In the genomic region with DNA sequence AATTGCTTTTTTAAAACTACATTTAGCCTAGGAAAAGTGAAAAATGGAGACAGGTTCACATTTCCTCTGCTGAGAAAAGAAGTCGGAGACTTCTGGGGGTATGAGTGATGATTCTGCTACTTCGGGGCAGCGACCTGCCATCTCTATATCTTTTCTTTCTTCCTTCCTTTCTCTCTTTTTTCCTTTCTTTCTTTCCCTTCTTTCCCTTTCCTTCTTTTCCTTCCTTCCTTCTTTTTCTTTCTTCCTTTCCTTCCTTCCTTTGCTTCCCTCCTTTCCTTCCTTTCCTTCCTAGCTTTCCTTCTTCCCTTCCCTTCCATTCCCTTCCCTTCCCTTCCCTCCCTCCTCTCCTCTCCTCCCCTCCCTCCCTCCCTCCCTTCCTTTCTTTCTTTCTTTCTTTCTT, we compare ENCODE assay signal across 26 cellular contexts. TPM values are rescaled to one million over a fixed set of nuclear protein-coding genes. Genes with fewer than 3 reads are reported as not detected.
DNase-seq lines count a peak whose midpoint lies in the region; ATAC-seq, FAIRE-seq and TF ChIP-seq lines count a peak whose summit lies in the region.
"Had no signal": no experiment of that assay in that cellular context is flagged by ENCODE, and none has a peak within 500 bp of the region (broad histone marks: within the 10 kb centered on the region; RNA-seq: fewer than 3 reads in every experiment).

No MANE protein-coding gene starts in this region.

- POLR2A ChIA-PET in HepG2 (lab: Yijun Ruan, JAX) (no interaction called here), K562 (lab: Yijun Ruan, JAX) (no interaction called here)

- no peak for TF ChIP-seq RAD21 in HepG2 (CRISPR knock-in tag; IDR thresholded peaks at IDR 0.05)
- no peak for TF ChIP-seq RAD21 in K562 (CRISPR knock-in tag; conservative IDR thresholded peaks at IDR 0.05 in 1 of 2, IDR thresholded peaks at IDR 0.05 in 1 of 2)

- H3K4me1 ChIP-seq in HepG2 (ENCODE audit: insufficient read depth, low read length) = peaks cover 8% of the 10 kb centered on the region
- peaks cover 0 to 4% (median 0%) of the 10 kb centered on the region in 4 donors for H3K4me1 ChIP-seq in right lobe of liver
- H3K4me1 ChIP-seq in K562 (replicated peaks in 1 of 2; ENCODE audit: control insufficient read depth in 2 of 2, insufficient read depth in 2 of 2, low read length in 2 of 2) = peaks cover 0 to 3% of the 10 kb centered on the region in 2 experiments; a peak in 2 of 5 replicates
- H3K4me1 ChIP-seq: BE2C, BLaER1 had no signal

- H4K20me1 ChIP-seq in HepG2 (ENCODE audit: insufficient read depth, low read length) = no peaks in the 10 kb centered on the region
- no peaks in the 10 kb centered on the region for H4K20me1 ChIP-seq in K562 (replicated peaks; ENCODE audit: control insufficient read depth, insufficient read depth, low read length)
- H4K20me1 ChIP-seq: BLaER1 had no signal

- H3K9ac ChIP-seq in HepG2 (ENCODE audit: insufficient read depth, low read depth, low read length) (no peak overlapping the region), K562 (ENCODE audit: insufficient read depth in 1 of 2, low read depth in 2 of 2, low read length in 2 of 2) (no peak overlapping the region)
- H3K9ac ChIP-seq: BLaER1 had no signal

- intact Hi-C loops in HepG2 (cut with micrococcal nuclease; ENCODE audit: unreplicated experiment) (no loop called here), right lobe of liver (cut with DNase I) (no loop called here), K562 (cut with micrococcal nuclease) (no loop called here)

- CTCF ChIA-PET in HepG2 (lab: Yijun Ruan, JAX; ENCODE audit: low intra/inter-chr PET ratio, low total read pairs) = no interaction called here
- CTCF ChIA-PET in K562 (lab: Yijun Ruan, JAX; ENCODE audit: low intra/inter-chr PET ratio) = no interaction called here

- H3K27ac ChIP-seq in HepG2 (ENCODE audit: extremely low read length, insufficient read depth, low read length) = no peak overlapping the region
- no peak overlapping the region for H3K27ac ChIP-seq in right lobe of liver
- no peak overlapping the region for H3K27ac ChIP-seq in K562 (ENCODE audit: extremely low read depth, low read depth, low read length)
- H3K27ac ChIP-seq: BLaER1 had no signal

- TF ChIP-seq POLR2A in HepG2 (IDR thresholded peaks at IDR 0.05; ENCODE audit: insufficient read depth in 1 of 2, low read depth in 2 of 2, low read length in 2 of 2) (no peak), right lobe of liver (IDR thresholded peaks at IDR 0.05) (no peak), K562 (conservative IDR thresholded peaks at IDR 0.05) (no peak)

- H3K79me2 ChIP-seq in HepG2 (ENCODE audit: insufficient read depth, low read length) (no peaks in the 10 kb centered on the region), K562 (ENCODE audit: control insufficient read depth, insufficient read depth, low read length) (no peaks in the 10 kb centered on the region)

- H3K9me1 ChIP-seq in K562 (ENCODE audit: control insufficient read depth, insufficient read depth, low read length) = no peaks in the 10 kb centered on the region

- no peaks in the 10 kb centered on the region for H3K36me3 ChIP-seq in HepG2 (replicated peaks in 1 of 2; ENCODE audit: control insufficient read depth in 1 of 2, insufficient read depth in 2 of 2, low read length in 2 of 2)
- no peaks in the 10 kb centered on the region for H3K36me3 ChIP-seq in right lobe of liver
- no peaks in the 10 kb centered on the region for H3K36me3 ChIP-seq in K562 (ENCODE audit: control insufficient read depth, insufficient read depth, low read length)
- H3K36me3 ChIP-seq: BE2C, BLaER1 had no signal

- DNase-seq in HepG2 (ENCODE audit: low spot score) (no peak), right lobe of liver (no peak), K562 (ENCODE audit: extremely low read depth in 1 of 4, low spot score in 3 of 4) (no peak)
- DNase-seq: 8988T; ACHN; BE2C; C1 segment of cervical spinal cord; CD4-positive, alpha-beta memory T cell; CD4-positive, CD25-positive, alpha-beta regulatory T cell; CD8-positive, alpha-beta memory T cell; COR-L47; DMS 273 treated with DMSO at 0.1 percent for 48 hours; DMS153; DMS53; DMS79; DND-41; EL; GDM1 had no signal

- in situ Hi-C loops in HepG2 (cut with HindIII; ENCODE audit: extremely low pct_ligation_motif_present, low pct_unique_long_range_greater_than_20kb) = no loop called here
- in situ Hi-C loops in K562 (cut with MboI) = no loop called here

- WGBS in HepG2 (ENCODE audit: low lambda C conversion rate) = 83% methylated on average over 3 of the region's 3 CpGs
- WGBS in right lobe of liver (ENCODE audit: insufficient coverage, low coverage, low lambda C conversion rate, missing lambda C conversion rate) = 84% methylated on average over 3 of the region's 3 CpGs
- WGBS in K562 (ENCODE audit: insufficient coverage, low coverage, missing lambda C conversion rate) = 52% methylated on average over 3 of the region's 3 CpGs

- no peak for TF ChIP-seq EP300 in HepG2 (IDR thresholded peaks at IDR 0.05; ENCODE audit: low read depth in 2 of 2, low read length in 2 of 2)
- no peak for TF ChIP-seq EP300 in HepG2 (CRISPR knock-in tag; IDR thresholded peaks at IDR 0.05; ENCODE audit: borderline replicate concordance)
- no peak for TF ChIP-seq EP300 in K562 (IDR thresholded peaks at IDR 0.05; ENCODE audit: low read length)

- FAIRE-seq in HepG2 (lab: Jason Lieb, UNC) = no peak
- no peak for FAIRE-seq in K562 (lab: Jason Lieb, UNC)
- FAIRE-seq: A204.1, GM12878, GM12892, GM18507, GM19239 had no signal

- H2AFZ ChIP-seq in HepG2 (ENCODE audit: low read length) (no peak overlapping the region), K562 (ENCODE audit: low read depth, low read length) (no peak overlapping the region)

- no peak overlapping the region for H3K4me2 ChIP-seq in HepG2 (ENCODE audit: low read depth, low read length)
- no peak overlapping the region for H3K4me2 ChIP-seq in K562 (ENCODE audit: insufficient read depth, low read length)
- H3K4me2 ChIP-seq: BLaER1 had no signal

- ATAC-seq in HepG2 (no peak), right lobe of liver (no peak), K562 (no peak), GM19463 (IDR thresholded peaks at IDR 0.05; ENCODE audit: unreplicated experiment) (no peak), GM18861 (IDR thresholded peaks at IDR 0.05; ENCODE audit: unreplicated experiment) (no peak)
- ATAC-seq: GM12878 had no signal

- H3K9me3 ChIP-seq in HepG2 (ENCODE audit: low read length) = no peaks in the 10 kb centered on the region
- H3K9me3 ChIP-seq in right lobe of liver = no peaks in the 10 kb centered on the region
- H3K9me3 ChIP-seq in K562 (replicated peaks; ENCODE audit: control insufficient read depth, insufficient read depth, low read depth, low read length) = no peaks in the 10 kb centered on the region
- H3K9me3 ChIP-seq: BE2C, BLaER1 had no signal

- H3K27me3 ChIP-seq in HepG2 (ENCODE audit: control insufficient read depth in 1 of 2, insufficient read depth in 2 of 2, low read length in 2 of 2) (no peaks in the 10 kb centered on the region), right lobe of liver (no peaks in the 10 kb centered on the region), K562 (ENCODE audit: control insufficient read depth in 2 of 2, insufficient read depth in 2 of 2, low read length in 2 of 2) (no peaks in the 10 kb centered on the region)
- H3K27me3 ChIP-seq: BE2C, BLaER1 had no signal

- BruUV-seq in HepG2 (replicated peaks; lab: Mats Ljungman, UMichigan) (no TSS peak), K562 (replicated peaks; lab: Mats Ljungman, UMichigan) (no TSS peak)

- TF ChIP-seq CTCF in HepG2 (CRISPR knock-in tag; IDR thresholded peaks at IDR 0.05) (no peak), right lobe of liver (IDR thresholded peaks at IDR 0.05) (no peak), K562 (IDR thresholded peaks at IDR 0.05 in 2 of 3, conservative IDR thresholded peaks at IDR 0.05 in 1 of 3; ENCODE audit: insufficient read depth in 2 of 3, low read depth in 1 of 3, low read length in 3 of 3) (no peak)

- H3K4me3 ChIP-seq in HepG2 (replicated peaks in 1 of 3; ENCODE audit: insufficient read depth in 1 of 3, low read depth in 2 of 3, low read length in 3 of 3) (no peak overlapping the region), right lobe of liver (no peak overlapping the region), K562 (no peak overlapping the region)
- H3K4me3 ChIP-seq: BLaER1, GM12878 had no signal

RNA-seq across cellular contexts. Expression of gene TBX19, which starts 17.8 kb away (rescaled TPM):
- 0.18 and 0.31 TPM in 2 replicates for total RNA-seq in HepG2 (2016; rRNA removed; fragmentation: Illumina TruSeq; extraction: Trizol)
- total RNA-seq in HepG2 (2016; cell fraction: cytosol; rRNA removed; fragmentation: Illumina TruSeq; extraction: Trizol; ENCODE audit: low read depth) = 0.30 and 0.44 TPM in 2 replicates
- 0.17 and 0.22 TPM in 2 replicates for total RNA-seq in HepG2 (2016; cell fraction: insoluble cytoplasmic fraction; rRNA removed; fragmentation: Illumina TruSeq; extraction: Trizol)
- 0.19 and 0.24 TPM in 2 replicates for total RNA-seq in HepG2 (2016; cell fraction: membrane; rRNA removed; fragmentation: Illumina TruSeq; extraction: Trizol)
- total RNA-seq in HepG2 (2016; cell fraction: nucleus; rRNA removed; fragmentation: Illumina TruSeq; extraction: Trizol) = 0.44 and 0.71 TPM in 2 replicates
- polyA plus RNA-seq in HepG2 (2011; rRNA removed) = 1.3 and 1.4 TPM in 2 replicates
- 0.81 and 1.0 TPM in 2 replicates for polyA plus RNA-seq in HepG2 (2011; cell fraction: cytosol; rRNA removed)
- polyA plus RNA-seq in HepG2 (2011; cell fraction: nucleus; rRNA removed) = 2.5 and 2.7 TPM in 2 replicates
- 0.99 and 1.1 TPM in 2 replicates for polyA plus RNA-seq in HepG2 (2012)
- polyA plus RNA-seq in HepG2 (2016; cell fraction: cytosol; fragmentation: Illumina TruSeq; extraction: Trizol; ENCODE audit: low read depth) = 0.06 and 0.09 TPM in 2 replicates
- polyA plus RNA-seq in HepG2 (2016; cell fraction: insoluble cytoplasmic fraction; fragmentation: Illumina TruSeq; extraction: Trizol; ENCODE audit: low read depth) = 0.24 and 0.43 TPM in 2 replicates
- 0.18 and 0.35 TPM in 2 replicates for polyA plus RNA-seq in HepG2 (2016; cell fraction: membrane; fragmentation: Illumina TruSeq; extraction: Trizol; ENCODE audit: low read depth)
- polyA plus RNA-seq in HepG2 (2016; cell fraction: nucleus; fragmentation: Illumina TruSeq; extraction: Trizol; ENCODE audit: insufficient read depth, low read depth) = 1.3 TPM in 2 replicates
- polyA minus RNA-seq in HepG2 (2011; rRNA and poly(A)+ RNA removed; ENCODE audit: low replicate concordance) = 0.51 and 0.80 TPM in 2 replicates
- polyA minus RNA-seq in HepG2 (2011; cell fraction: cytosol; rRNA and poly(A)+ RNA removed) = not detected in 2 replicates
- polyA minus RNA-seq in HepG2 (2011; cell fraction: nucleus; rRNA and poly(A)+ RNA removed) = 0.90 and 1.5 TPM in 2 replicates
- under 1 TPM; 0.43 to 0.68 (median 0.56) TPM for total RNA-seq in right lobe of liver
- total RNA-seq in K562 (2011; cell fraction: chromatin; rRNA removed; ENCODE audit: low replicate concordance) = 4.0 and 5.3 TPM in 2 replicates
- 2.7 and 3.4 TPM in 2 replicates for total RNA-seq in K562 (2011; cell fraction: nucleolus; rRNA removed)
- 4.6 and 8.7 TPM in 2 replicates for total RNA-seq in K562 (2011; cell fraction: nucleoplasm; rRNA removed)
- total RNA-seq in K562 (2014; rRNA removed) = 0.32 and 0.98 TPM in 2 replicates
- total RNA-seq in K562 (2014; rRNA removed; fragmentation: Illumina TruSeq; extraction: Trizol) = 0.95 and 1.1 TPM in 2 replicates
- 0.94 and 1.3 TPM in 2 replicates for total RNA-seq in K562 (2015; rRNA removed; fragmentation: Illumina TruSeq; extraction: Trizol)
- total RNA-seq in K562 (2021) = 1.8 and 2.1 TPM in 2 replicates
- polyA plus RNA-seq in K562 (2011; rRNA removed) = 3.1 and 3.4 TPM in 2 replicates
- polyA plus RNA-seq in K562 (2011; cell fraction: cytosol; rRNA removed) = 1.9 and 3.3 TPM in 2 replicates
- polyA plus RNA-seq in K562 (2011; cell fraction: nucleus; rRNA removed) = 4.1 and 5.3 TPM in 2 replicates
- polyA plus RNA-seq in K562 (2012) = 1.9 and 3.5 TPM in 2 replicates
- polyA plus RNA-seq in K562 (2014; fragmentation: Illumina TruSeq; extraction: Trizol) = 1.9 TPM in 2 replicates
- polyA plus RNA-seq in K562 (2014; fragmentation: Nextera tagmentation; extraction: Ambion mirVana) = under 1 TPM; 0.42 to 0.52 TPM
- polyA plus RNA-seq in K562 (2014; rRNA removed) = 2.4 and 2.8 TPM in 2 replicates
- polyA minus RNA-seq in K562 (2011; rRNA and poly(A)+ RNA removed) = 1.5 and 1.8 TPM in 2 replicates
- polyA minus RNA-seq in K562 (2011; cell fraction: cytosol; rRNA and poly(A)+ RNA removed) = 0.76 TPM in 1 of 2 replicates, not detected in the other
- polyA minus RNA-seq in K562 (2011; cell fraction: nucleus; rRNA and poly(A)+ RNA removed) = 1.6 and 1.9 TPM in 2 replicates

Comparison
In these comparisons a context has a peak if more than half of its experiments do, and no peak if none do; other contexts are left out.
1. Of the 241 proteins assayed by ChIP-seq in both HepG2 and K562: peak only in HepG2: HNRNPK; only in K562: PCBP1 and ZNF512; in both: none; in neither: 238.